In genomic region chr1:59178339-59178744, GRCh38 we compare ENCODE assay signal across 1 cellular context.
TF ChIP-seq lines count a peak whose summit lies in the region.

No MANE protein-coding gene starts in this region.

TF ChIP-seq in GM23338, 12 proteins besides CTCF, POLR2A, EP300 and RAD21 (continued from another document):
- TF ChIP-seq ZNF462 (CRISPR knock-in tag; IDR thresholded peaks at IDR 0.05) = no peak
TF ChIP-seq in GM23338: peak in this region for 0.
